11 cellular contexts compared by ENCODE assay signal in genomic region chr1:45348609-45348965, GRCh38. TPM values are rescaled to one million over a fixed set of nuclear protein-coding genes. Genes with fewer than 3 reads are reported as not detected.
DNase-seq lines count a peak whose midpoint lies in the region; ATAC-seq and TF ChIP-seq lines count a peak whose summit lies in the region.
"Had no signal": no experiment of that assay in that cellular context is flagged by ENCODE, and none has a peak within 500 bp of the region (broad histone marks: within the 10 kb centered on the region; RNA-seq: fewer than 3 reads in every experiment).

No MANE protein-coding gene starts in this region.

- H3K27me3 ChIP-seq in cardiac muscle cell (no peaks in the 10 kb centered on the region), trophoblast cell (ENCODE audit: insufficient read depth, low read length) (no peaks in the 10 kb centered on the region)

- no peak for DNase-seq in cardiac muscle cell (ENCODE audit: low read depth in 1 of 2, low spot score in 1 of 2)
- DNase-seq in trophoblast cell: no peak
- DNase-seq in activated CD4-positive, alpha-beta T cell treated with anti-CD3 and anti-CD28 coated beads for 1 hour: no peak
- DNase-seq in SIG-M5 (lab: John Stamatoyannopoulos, UW): no peak
- DNase-seq in inferior parietal cortex (ENCODE audit: extremely low spot score): no peak
- DNase-seq: DMS 273 treated with DMSO at 0.1 percent for 48 hours, NCI-H2171 treated with DMSO at 0.1 percent for 48 hours, retina had no signal

- H3K4ac ChIP-seq in trophoblast cell (ENCODE audit: low read depth, low read length): no peak overlapping the region

- H4K91ac ChIP-seq in trophoblast cell (ENCODE audit: low read depth, low read length): no peak overlapping the region

- no peak for ATAC-seq in GM19467 (IDR thresholded peaks at IDR 0.05; ENCODE audit: unreplicated experiment)

- no peak overlapping the region for H4K12ac ChIP-seq in trophoblast cell (ENCODE audit: low read depth, low read length)

- no peaks in the 10 kb centered on the region for H3K36me3 ChIP-seq in cardiac muscle cell
- peaks cover 9 to 10% of the 10 kb centered on the region in 2 experiments for H3K36me3 ChIP-seq in trophoblast cell (ENCODE audit: control insufficient read depth in 1 of 2, insufficient read depth in 2 of 2, low read length in 2 of 2)

- no peak overlapping the region for H3K4me3 ChIP-seq in cardiac muscle cell
- H3K4me3 ChIP-seq in trophoblast cell (ENCODE audit: low read depth, low read length): no peak overlapping the region

- WGBS in trophoblast cell (ENCODE audit: extremely low coverage, insufficient coverage, insufficient read length): no CpG with 5 or more reads among the region's 1 CpG

- H2AFZ ChIP-seq in trophoblast cell (ENCODE audit: insufficient read depth, low read length, poor library complexity): no peak overlapping the region

- H4K8ac ChIP-seq in trophoblast cell (ENCODE audit: low read depth, low read length): no peak overlapping the region

- no peak overlapping the region for H2BK5ac ChIP-seq in trophoblast cell (ENCODE audit: low read depth, low read length, poor library complexity)

- H3K4me1 ChIP-seq in cardiac muscle cell (ENCODE audit: low read depth): peaks cover 16% of the 10 kb centered on the region
- H3K4me1 ChIP-seq in trophoblast cell (ENCODE audit: control insufficient read depth in 1 of 2, insufficient read depth in 2 of 2, low read length in 2 of 2): peaks cover 15 to 21% of the 10 kb centered on the region in 2 experiments

- H3K79me1 ChIP-seq in trophoblast cell (ENCODE audit: low read length): no peaks in the 10 kb centered on the region

- no peaks in the 10 kb centered on the region for H3K9me3 ChIP-seq in cardiac muscle cell (ENCODE audit: low read depth)
- no peaks in the 10 kb centered on the region for H3K9me3 ChIP-seq in trophoblast cell (ENCODE audit: insufficient read depth, low read depth, low read length)

- H3K27ac ChIP-seq in 22Rv1 (peak overlapping the region; percentile 78), VCaP (peak overlapping the region; percentile 63), cardiac muscle cell (peak overlapping the region; percentile 54), trophoblast cell (ENCODE audit: low read depth, low read length) (peak overlapping the region; percentile 26)

- no peak overlapping the region for H2BK12ac ChIP-seq in trophoblast cell (ENCODE audit: low read length)

- H3K4me2 ChIP-seq in trophoblast cell (ENCODE audit: low read length): peak overlapping the region; percentile 16

- H3K23ac ChIP-seq in trophoblast cell (ENCODE audit: low read length): no peak overlapping the region

- H3K18ac ChIP-seq in trophoblast cell (ENCODE audit: low read length): no peak overlapping the region

- TF ChIP-seq CTCF in 22Rv1 (IDR thresholded peaks at IDR 0.05): no peak
- TF ChIP-seq CTCF in VCaP (conservative IDR thresholded peaks at IDR 0.05): no peak
- TF ChIP-seq CTCF in cardiac muscle cell (IDR thresholded peaks at IDR 0.05; ENCODE audit: low read depth, low read length): no peak

- H2AK5ac ChIP-seq in trophoblast cell (ENCODE audit: low read length): no peak overlapping the region

- no peak overlapping the region for H3K9ac ChIP-seq in trophoblast cell (ENCODE audit: low read length)

- no peaks in the 10 kb centered on the region for H3K79me2 ChIP-seq in trophoblast cell (ENCODE audit: control insufficient read depth, insufficient read depth, low read length, poor library complexity)

- H3K14ac ChIP-seq in trophoblast cell (ENCODE audit: low read length): no peak overlapping the region

- H2BK120ac ChIP-seq in trophoblast cell (ENCODE audit: insufficient read depth, low read length, poor library complexity): no peak overlapping the region

RNA-seq across cellular contexts. Expression of gene MUTYH, which starts 8.3 kb away (rescaled TPM):
- total RNA-seq in cardiac muscle cell: 25.8 and 35.6 TPM in 2 replicates
- 27.1 and 31.0 TPM in 2 replicates for polyA plus RNA-seq in cardiac muscle cell
- polyA plus RNA-seq in trophoblast cell (2013): 10.0 and 10.3 TPM in 2 replicates

RNA-seq across cellular contexts. Expression of gene TOE1, which starts 8.6 kb away (rescaled TPM):
- 9.1 and 15.5 TPM in 2 replicates for total RNA-seq in cardiac muscle cell
- 8.6 and 13.4 TPM in 2 replicates for polyA plus RNA-seq in cardiac muscle cell
- 5.3 and 5.4 TPM in 2 replicates for polyA plus RNA-seq in trophoblast cell (2013)

RNA-seq across cellular contexts. Expression of gene HPDL, which starts 21.9 kb away (rescaled TPM):
- 1.4 and 3.3 TPM in 2 replicates for total RNA-seq in cardiac muscle cell
- 1.3 and 4.7 TPM in 2 replicates for polyA plus RNA-seq in cardiac muscle cell
- 0.36 and 0.42 TPM in 2 replicates for polyA plus RNA-seq in trophoblast cell (2013)

Comparison
In these comparisons a context has a peak if more than half of its experiments do, and no peak if none do; other contexts are left out.
1. H3K27ac ChIP-seq: peak in every context shown above with its lines; median percentile 78 in 22Rv1; 63 in VCaP; 54 in cardiac muscle cell; 26 in trophoblast cell.